Comparison of ENCODE assay signal across 17 cellular contexts in the genomic region with DNA sequence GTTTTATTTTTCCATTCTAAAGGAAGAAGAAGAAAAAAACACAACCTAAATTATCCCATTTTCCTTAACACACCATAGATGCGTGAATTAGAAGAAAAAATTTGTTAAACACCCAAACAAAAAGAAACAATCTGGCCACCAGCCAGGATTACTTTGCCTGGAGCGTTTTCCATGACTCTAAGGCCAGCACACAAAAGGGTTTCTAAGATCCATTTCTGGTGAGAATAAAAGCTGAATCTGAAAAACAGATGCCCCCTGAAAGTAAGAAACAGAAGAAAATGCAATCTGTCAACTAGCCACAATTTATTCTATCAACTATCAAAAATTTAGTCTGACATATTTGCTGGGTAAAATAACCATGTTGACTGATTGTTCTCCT.
DNase-seq lines count a peak whose midpoint lies in the region; ATAC-seq and TF ChIP-seq lines count a peak whose summit lies in the region.
"Had no signal": no experiment of that assay in that cellular context is flagged by ENCODE, and none has a peak within 500 bp of the region (broad histone marks: within the 10 kb centered on the region; RNA-seq: fewer than 3 reads in every experiment).

No MANE protein-coding gene starts in this region.

- no peak overlapping the region for H3K27ac Mint-ChIP-seq in WTC11
- H3K27ac Mint-ChIP-seq: naive thymus-derived CD8-positive, alpha-beta T cell had no signal

- H3K4me3 Mint-ChIP-seq in WTC11: no peak overlapping the region
- H3K4me3 Mint-ChIP-seq: naive thymus-derived CD8-positive, alpha-beta T cell had no signal

- H3K27ac ChIP-seq in HEK293 (ENCODE audit: extremely low read depth, low read depth, low read length): no peak overlapping the region
- no peak overlapping the region for H3K27ac ChIP-seq in SJCRH30
- H3K27ac ChIP-seq: cardiac muscle cell, thyroid gland had no signal

- DNase-seq in AG10803 (ENCODE audit: low read depth): peak; percentile 17
- peak; percentile 37 to 74 for DNase-seq in SJCRH30
- DNase-seq in fibroblast of the conjunctiva (ENCODE audit: low read depth): peak; percentile 17
- DNase-seq in WTC11 (ENCODE audit: low spot score): no peak
- no peak for DNase-seq in stimulated activated CD4-positive, alpha-beta T cell treated with anti-CD3 and anti-CD28 coated beads, Interleukin-4, amount 100 ng/mL, for 24 hours
- DNase-seq in effector CD4-positive, alpha-beta T cell: no peak
- DNase-seq: activated gamma-delta T cell treated with Interleukin-2 at 50 U/mL for 16 hours; AML-193; hippocampal formation; naive thymus-derived CD8-positive, alpha-beta T cell; NCI-H1417 treated with DMSO at 0.1 percent for 48 hours; thyroid gland had no signal

- H3K36me3 ChIP-seq in HEK293 (ENCODE audit: control insufficient read depth in 2 of 2, insufficient read depth in 1 of 2, low read length in 2 of 2) (no peaks in the 10 kb centered on the region), SJCRH30 (peaks cover 10% of the 10 kb centered on the region)
- H3K36me3 ChIP-seq: cardiac muscle cell, thyroid gland had no signal

- H3K27me3 ChIP-seq in SJCRH30: no peaks in the 10 kb centered on the region
- H3K27me3 ChIP-seq: cardiac muscle cell, thyroid gland had no signal

- TF ChIP-seq CTCF in AG10803 (conservative IDR thresholded peaks at IDR 0.05; ENCODE audit: low read length): no peak
- TF ChIP-seq CTCF in HEK293 (tag by site-specific recombination; IDR thresholded peaks at IDR 0.05): no peak
- no peak for TF ChIP-seq CTCF in WTC11 (IDR thresholded peaks at IDR 0.05)

- ATAC-seq in HG03520 (IDR thresholded peaks at IDR 0.05; ENCODE audit: unreplicated experiment) (no peak), WTC11 (no peak)
- ATAC-seq: GM12878; left lobe of liver; naive thymus-derived CD8-positive, alpha-beta T cell had no signal

- H3K4me1 ChIP-seq in HEK293 (ENCODE audit: control insufficient read depth, insufficient read depth, low read length) (peaks cover 6% of the 10 kb centered on the region), SJCRH30 (peaks cover 29% of the 10 kb centered on the region)
- H3K4me1 ChIP-seq: thyroid gland had no signal

- H3K4me3 ChIP-seq in AG10803 (ENCODE audit: low read length) (no peak overlapping the region), HEK293 (ENCODE audit: low read depth, low read length) (no peak overlapping the region), SJCRH30 (no peak overlapping the region)
- H3K4me3 ChIP-seq: cardiac muscle cell, GM12878, thyroid gland had no signal

- POLR2A ChIA-PET in HEK293 (lab: Yijun Ruan, JAX) (no interaction called here), WTC11 (lab: Charles Lee) (no interaction called here)

- H3K9me3 ChIP-seq in HEK293 (ENCODE audit: control insufficient read depth, insufficient read depth, low read depth, low read length): no peaks in the 10 kb centered on the region
- peaks cover 14% of the 10 kb centered on the region for H3K9me3 ChIP-seq in SJCRH30 (replicated peaks)
- H3K9me3 ChIP-seq: thyroid gland had no signal

- H3K36me3 Mint-ChIP-seq in WTC11: peaks cover 19% of the 10 kb centered on the region

- H3K9me3 Mint-ChIP-seq in WTC11: peaks cover 63% of the 10 kb centered on the region

- peaks cover 15% of the 10 kb centered on the region for H3K4me1 Mint-ChIP-seq in WTC11
- H3K4me1 Mint-ChIP-seq: naive thymus-derived CD8-positive, alpha-beta T cell had no signal

- CTCF ChIA-PET in HEK293 (lab: Yijun Ruan, JAX): interaction anchor here (0.9 kb wide), 1 partner anchor 568 kb away, joined by 3 read pairs; no protein-coding TSS in a partner anchor
- CTCF ChIA-PET in WTC11 (lab: Charles Lee): no interaction called here

- peaks cover 4% of the 10 kb centered on the region for H3K27me3 Mint-ChIP-seq in WTC11 (ENCODE audit: low read depth)

TF ChIP-seq in HEK293, 187 proteins besides CTCF, POLR2A, EP300 and RAD21 (continues in another document):
- TF ChIP-seq PRDM6 (tag by site-specific recombination; IDR thresholded peaks at IDR 0.05) (peak; percentile 44; the same call in 1 of the 2 replicates), ZFP69B (tag by site-specific recombination; IDR thresholded peaks at IDR 0.05) (no peak), ZNF830 (tag by site-specific recombination; IDR thresholded peaks at IDR 0.05; ENCODE audit: low read depth) (no peak), HOXD13 (CRISPR knock-in tag; IDR thresholded peaks at IDR 0.05; ENCODE audit: borderline replicate concordance) (no peak), ZSCAN23 (tag by site-specific recombination; IDR thresholded peaks at IDR 0.05) (no peak)
- TF ChIP-seq, protein P1, sequence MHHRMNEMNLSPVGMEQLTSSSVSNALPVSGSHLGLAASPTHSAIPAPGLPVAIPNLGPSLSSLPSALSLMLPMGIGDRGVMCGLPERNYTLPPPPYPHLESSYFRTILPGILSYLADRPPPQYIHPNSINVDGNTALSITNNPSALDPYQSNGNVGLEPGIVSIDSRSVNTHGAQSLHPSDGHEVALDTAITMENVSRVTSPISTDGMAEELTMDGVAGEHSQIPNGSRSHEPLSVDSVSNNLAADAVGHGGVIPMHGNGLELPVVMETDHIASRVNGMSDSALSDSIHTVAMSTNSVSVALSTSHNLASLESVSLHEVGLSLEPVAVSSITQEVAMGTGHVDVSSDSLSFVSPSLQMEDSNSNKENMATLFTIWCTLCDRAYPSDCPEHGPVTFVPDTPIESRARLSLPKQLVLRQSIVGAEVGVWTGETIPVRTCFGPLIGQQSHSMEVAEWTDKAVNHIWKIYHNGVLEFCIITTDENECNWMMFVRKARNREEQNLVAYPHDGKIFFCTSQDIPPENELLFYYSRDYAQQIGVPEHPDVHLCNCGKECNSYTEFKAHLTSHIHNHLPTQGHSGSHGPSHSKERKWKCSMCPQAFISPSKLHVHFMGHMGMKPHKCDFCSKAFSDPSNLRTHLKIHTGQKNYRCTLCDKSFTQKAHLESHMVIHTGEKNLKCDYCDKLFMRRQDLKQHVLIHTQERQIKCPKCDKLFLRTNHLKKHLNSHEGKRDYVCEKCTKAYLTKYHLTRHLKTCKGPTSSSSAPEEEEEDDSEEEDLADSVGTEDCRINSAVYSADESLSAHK (tag by site-specific recombination; IDR thresholded peaks at IDR 0.05): 0 out of 2 replicates have a peak, but pooled peaks have one; percentile 19

TF ChIP-seq in WTC11, 78 proteins besides CTCF, POLR2A, EP300 and RAD21:
- TF ChIP-seq E2F1 (CRISPR knock-in tag; IDR thresholded peaks at IDR 0.05) (no peak), IRF2 (CRISPR knock-in tag; IDR thresholded peaks at IDR 0.05; ENCODE audit: borderline replicate concordance, low read depth) (no peak), ESRRA (CRISPR knock-in tag; IDR thresholded peaks at IDR 0.05; ENCODE audit: borderline replicate concordance) (no peak), ZBTB21 (CRISPR knock-in tag; IDR thresholded peaks at IDR 0.05; ENCODE audit: borderline replicate concordance) (no peak), CREB1 (CRISPR knock-in tag; IDR thresholded peaks at IDR 0.05) (no peak), NR2C2 (CRISPR knock-in tag; IDR thresholded peaks at IDR 0.05) (no peak), NFE2L1 (CRISPR knock-in tag; IDR thresholded peaks at IDR 0.05) (no peak), CDX4 (CRISPR knock-in tag; IDR thresholded peaks at IDR 0.05; ENCODE audit: borderline replicate concordance) (no peak)
- TF ChIP-seq, protein P2, sequence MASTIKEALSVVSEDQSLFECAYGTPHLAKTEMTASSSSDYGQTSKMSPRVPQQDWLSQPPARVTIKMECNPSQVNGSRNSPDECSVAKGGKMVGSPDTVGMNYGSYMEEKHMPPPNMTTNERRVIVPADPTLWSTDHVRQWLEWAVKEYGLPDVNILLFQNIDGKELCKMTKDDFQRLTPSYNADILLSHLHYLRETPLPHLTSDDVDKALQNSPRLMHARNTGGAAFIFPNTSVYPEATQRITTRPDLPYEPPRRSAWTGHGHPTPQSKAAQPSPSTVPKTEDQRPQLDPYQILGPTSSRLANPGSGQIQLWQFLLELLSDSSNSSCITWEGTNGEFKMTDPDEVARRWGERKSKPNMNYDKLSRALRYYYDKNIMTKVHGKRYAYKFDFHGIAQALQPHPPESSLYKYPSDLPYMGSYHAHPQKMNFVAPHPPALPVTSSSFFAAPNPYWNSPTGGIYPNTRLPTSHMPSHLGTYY (CRISPR knock-in tag; IDR thresholded peaks at IDR 0.05): no peak
- TF ChIP-seq, protein P3, sequence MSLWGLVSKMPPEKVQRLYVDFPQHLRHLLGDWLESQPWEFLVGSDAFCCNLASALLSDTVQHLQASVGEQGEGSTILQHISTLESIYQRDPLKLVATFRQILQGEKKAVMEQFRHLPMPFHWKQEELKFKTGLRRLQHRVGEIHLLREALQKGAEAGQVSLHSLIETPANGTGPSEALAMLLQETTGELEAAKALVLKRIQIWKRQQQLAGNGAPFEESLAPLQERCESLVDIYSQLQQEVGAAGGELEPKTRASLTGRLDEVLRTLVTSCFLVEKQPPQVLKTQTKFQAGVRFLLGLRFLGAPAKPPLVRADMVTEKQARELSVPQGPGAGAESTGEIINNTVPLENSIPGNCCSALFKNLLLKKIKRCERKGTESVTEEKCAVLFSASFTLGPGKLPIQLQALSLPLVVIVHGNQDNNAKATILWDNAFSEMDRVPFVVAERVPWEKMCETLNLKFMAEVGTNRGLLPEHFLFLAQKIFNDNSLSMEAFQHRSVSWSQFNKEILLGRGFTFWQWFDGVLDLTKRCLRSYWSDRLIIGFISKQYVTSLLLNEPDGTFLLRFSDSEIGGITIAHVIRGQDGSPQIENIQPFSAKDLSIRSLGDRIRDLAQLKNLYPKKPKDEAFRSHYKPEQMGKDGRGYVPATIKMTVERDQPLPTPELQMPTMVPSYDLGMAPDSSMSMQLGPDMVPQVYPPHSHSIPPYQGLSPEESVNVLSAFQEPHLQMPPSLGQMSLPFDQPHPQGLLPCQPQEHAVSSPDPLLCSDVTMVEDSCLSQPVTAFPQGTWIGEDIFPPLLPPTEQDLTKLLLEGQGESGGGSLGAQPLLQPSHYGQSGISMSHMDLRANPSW (CRISPR knock-in tag; conservative IDR thresholded peaks at IDR 0.05; ENCODE audit: low read depth): no peak

Comparison
In these comparisons a context has a peak if more than half of its experiments do, and no peak if none do; other contexts are left out.
1. DNase-seq: peak in AG10803 (single experiment), SJCRH30 (2 of 2) and fibroblast of the conjunctiva (single experiment); none in WTC11 (single experiment), stimulated activated CD4-positive, alpha-beta T cell treated with anti-CD3 and anti-CD28 coated beads, Interleukin-4, amount 100 ng/mL, for 24 hours (single experiment) and effector CD4-positive, alpha-beta T cell (single experiment).